9 cellular contexts compared by ENCODE assay signal in the genomic region with DNA sequence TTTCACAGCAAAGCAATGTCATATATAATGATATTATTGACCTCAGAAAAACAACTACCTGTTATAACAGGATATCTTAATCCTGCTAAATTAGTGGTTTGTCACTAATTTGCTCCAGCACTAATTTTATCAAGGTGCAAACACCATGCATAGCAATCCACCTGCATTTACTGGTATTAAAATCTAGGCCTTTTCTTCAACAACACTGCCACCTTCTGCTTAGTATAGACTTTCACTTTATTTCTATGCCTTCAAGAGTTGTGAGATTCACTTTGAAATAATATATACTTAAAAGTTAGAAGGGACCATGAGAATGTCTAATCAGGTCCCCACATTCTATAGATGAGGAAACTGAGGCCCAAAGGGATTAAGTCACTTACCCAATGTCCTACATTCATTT.
DNase-seq lines count a peak whose midpoint lies in the region; ATAC-seq and TF ChIP-seq lines count a peak whose summit lies in the region.
"Had no signal": no experiment of that assay in that cellular context is flagged by ENCODE, and none has a peak within 500 bp of the region (broad histone marks: within the 10 kb centered on the region; RNA-seq: fewer than 3 reads in every experiment).

No MANE protein-coding gene starts in this region.

- H3K4me1 ChIP-seq in NT2/D1 (ENCODE audit: insufficient read depth, insufficient read length), result no peaks in the 10 kb centered on the region

- H3K36me3 ChIP-seq in NT2/D1 (ENCODE audit: insufficient read depth, insufficient read length, low read length), result no peaks in the 10 kb centered on the region

- no peak for TF ChIP-seq POLR2A in GM18505 (IDR thresholded peaks at IDR 0.05; ENCODE audit: borderline replicate concordance, extremely low read depth, insufficient read depth, insufficient read length)

- no peaks in the 10 kb centered on the region for H3K27me3 ChIP-seq in NT2/D1 (ENCODE audit: insufficient read depth, insufficient read length)

- TF ChIP-seq CTCF in AG09309 (IDR thresholded peaks at IDR 0.05; ENCODE audit: control insufficient read depth, insufficient read depth, low read depth, low read length, missing control alignments), result peak; percentile 45

- peak; percentile 63 for ATAC-seq in GM18907 (IDR thresholded peaks at IDR 0.05; ENCODE audit: unreplicated experiment)
- peak; percentile 37 for ATAC-seq in left ventricle myocardium superior
- no peak for ATAC-seq in GM19395 (IDR thresholded peaks at IDR 0.05; ENCODE audit: unreplicated experiment)
- ATAC-seq in GM18505 (IDR thresholded peaks at IDR 0.05; ENCODE audit: unreplicated experiment), result no peak
- no peak for ATAC-seq in HG02678 (IDR thresholded peaks at IDR 0.05; ENCODE audit: unreplicated experiment)

- intact Hi-C loops in left ventricle myocardium superior (cut with micrococcal nuclease), result loop anchor here (5.0 kb wide), 1 partner anchor 525 kb away; no protein-coding TSS in a partner anchor

- H3K9me3 ChIP-seq in NT2/D1 (ENCODE audit: insufficient read depth, low read length), result no peaks in the 10 kb centered on the region

- DNase-seq in AG09309 (ENCODE audit: low read depth), result no peak
- peak; percentile 5 for DNase-seq in NT2/D1 (ENCODE audit: low read depth, low spot score)
- no peak for DNase-seq in left ventricle myocardium superior
- no peak for DNase-seq in occipital lobe (lab: John Stamatoyannopoulos, UW)

- H3K4me3 ChIP-seq in AG09309 (ENCODE audit: control insufficient read depth, low read depth, low read length) (no peak overlapping the region), NT2/D1 (ENCODE audit: insufficient read length, low read depth) (no peak overlapping the region)
- H3K4me3 ChIP-seq: lung had no signal

- H3K9ac ChIP-seq in NT2/D1 (ENCODE audit: insufficient read length, low read depth), result no peak overlapping the region

Comparison
In these comparisons a context has a peak if more than half of its experiments do, and no peak if none do; other contexts are left out.
1. ATAC-seq: peak in GM18907 (single experiment) and left ventricle myocardium superior (single experiment); none in GM19395 (single experiment), GM18505 (single experiment) and HG02678 (single experiment).